In the genomic region with DNA sequence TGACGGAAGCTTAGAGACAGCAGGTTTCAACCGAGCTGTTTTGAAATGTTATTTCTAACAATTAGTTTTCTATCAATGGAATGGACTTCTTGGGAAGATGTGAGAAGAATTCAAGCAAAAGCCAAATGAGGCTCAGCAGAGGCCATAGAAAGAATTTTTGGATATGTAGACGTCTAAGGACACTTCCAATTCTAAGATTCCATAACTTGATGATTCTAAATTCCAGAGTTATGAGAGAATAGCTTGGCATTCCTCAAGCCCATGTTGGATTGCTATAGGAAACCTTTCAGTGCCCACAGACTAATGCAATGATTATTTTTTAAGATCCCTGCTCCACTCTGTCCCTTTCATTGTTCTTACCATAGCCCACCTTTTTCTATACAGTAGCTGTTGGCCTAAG, we compare ENCODE assay signal across 24 cellular contexts.
"Had no signal": no experiment of that assay in that cellular context is flagged by ENCODE, and none has a peak within 500 bp of the region (broad histone marks: within the 10 kb centered on the region; RNA-seq: fewer than 3 reads in every experiment).

No MANE protein-coding gene starts in this region.

- H3K36me3 ChIP-seq: colonic mucosa, esophagus squamous epithelium, gastrocnemius medialis, heart right ventricle, left lung, lower lobe of right lung had no signal

- DNase-seq: colonic mucosa; cortex of kidney; dermis blood vessel endothelial cell; dorsolateral prefrontal cortex; effector CD4-positive, alpha-beta T cell; effector memory CD8-positive, alpha-beta T cell; endodermal cell; erythroblast; esophagus squamous epithelium; foreskin fibroblast; foreskin melanocyte; gastrocnemius medialis; glutamatergic neuron; head of caudate nucleus; heart right ventricle; hippocampal formation; left cardiac atrium; left lung; left ventricle myocardium superior; lower lobe of right lung; mesenchymal stem cell; midbrain had no signal

- H3K4me1 ChIP-seq: colonic mucosa, esophagus squamous epithelium, gastrocnemius medialis, heart right ventricle, left lung, lower lobe of right lung had no signal

- H3K9me3 ChIP-seq: colonic mucosa, esophagus squamous epithelium, gastrocnemius medialis, lower lobe of right lung had no signal

- H3K27ac ChIP-seq: colonic mucosa, dorsolateral prefrontal cortex, epithelial cell of prostate, esophagus squamous epithelium, gastrocnemius medialis, heart right ventricle, left lung, lower lobe of right lung had no signal

- H3K27me3 ChIP-seq: colonic mucosa, esophagus squamous epithelium, gastrocnemius medialis, left lung had no signal

- ATAC-seq: effector memory CD8-positive, alpha-beta T cell; esophagus mucosa; gastrocnemius medialis; heart right ventricle; left cardiac atrium; left lung; left ventricle myocardium superior; lower lobe of right lung had no signal

- H3K4me3 ChIP-seq: colonic mucosa, dorsolateral prefrontal cortex, esophagus squamous epithelium, gastrocnemius medialis, heart right ventricle, left lung, lower lobe of right lung had no signal
